In genomic region chr1:89527750-89528381, GRCh38 we compare ENCODE assay signal across 1 cellular context.
TF ChIP-seq lines count a peak whose summit lies in the region.

No MANE protein-coding gene starts in this region.

TF ChIP-seq in GM23338, 12 proteins besides CTCF, POLR2A, EP300 and RAD21:
- no peak for TF ChIP-seq ZNF462 (CRISPR knock-in tag; IDR thresholded peaks at IDR 0.05)
- TF ChIP-seq JUNB (IDR thresholded peaks at IDR 0.05; ENCODE audit: unreplicated experiment), result no peak
- TF ChIP-seq REST (IDR thresholded peaks at IDR 0.05; ENCODE audit: unreplicated experiment), result no peak
- no peak for TF ChIP-seq NANOG (IDR thresholded peaks at IDR 0.05; ENCODE audit: borderline replicate concordance)
- no peak for TF ChIP-seq POLR2AphosphoS5 (IDR thresholded peaks at IDR 0.05; ENCODE audit: low read depth)
- TF ChIP-seq STAT1 (IDR thresholded peaks at IDR 0.05; ENCODE audit: unreplicated experiment), result no peak
- TF ChIP-seq ETS1 (IDR thresholded peaks at IDR 0.05), result no peak
- no peak for TF ChIP-seq ZNF331 (CRISPR knock-in tag; IDR thresholded peaks at IDR 0.05; ENCODE audit: low read depth)
- no peak for TF ChIP-seq EZH2phosphoT487 (IDR thresholded peaks at IDR 0.05; ENCODE audit: unreplicated experiment)
- no peak for TF ChIP-seq ZNF114 (CRISPR knock-in tag; IDR thresholded peaks at IDR 0.05)
- no peak for TF ChIP-seq CREB1 (CRISPR knock-in tag; IDR thresholded peaks at IDR 0.05; ENCODE audit: low read depth)
TF ChIP-seq in GM23338: peak in this region for 0.
